8 cellular contexts compared by ENCODE assay signal in the genomic region with DNA sequence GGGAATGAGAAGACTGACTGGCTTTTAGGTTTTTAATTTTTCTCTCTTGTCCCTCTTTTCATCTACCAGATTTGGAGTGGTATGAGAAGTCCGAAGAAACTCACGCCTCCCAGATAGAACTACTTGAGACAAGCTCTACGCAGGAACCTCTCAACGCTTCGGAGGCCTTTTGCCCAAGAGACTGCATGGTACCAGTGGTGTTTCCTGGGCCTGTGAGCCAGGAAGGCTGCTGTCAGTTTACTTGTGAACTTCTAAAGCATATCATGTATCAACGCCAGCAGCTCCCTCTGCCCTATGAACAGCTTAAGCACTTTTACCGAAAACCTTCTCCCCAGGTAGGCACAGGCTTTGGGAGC. TPM values are rescaled to one million over a fixed set of nuclear protein-coding genes. Genes with fewer than 3 reads are reported as not detected.
DNase-seq lines count a peak whose midpoint lies in the region; ATAC-seq, FAIRE-seq and TF ChIP-seq lines count a peak whose summit lies in the region.

No MANE protein-coding gene starts in this region.

- no peak for TF ChIP-seq CTCF in astrocyte of the spinal cord (IDR thresholded peaks at IDR 0.05; ENCODE audit: low read depth, low read length)
- no peak for TF ChIP-seq CTCF in tibial nerve (IDR thresholded peaks at IDR 0.05)

- no peaks in the 10 kb centered on the region for H3K27me3 ChIP-seq in tibial nerve

- TF ChIP-seq POLR2A in GM12892 (IDR thresholded peaks at IDR 0.05; ENCODE audit: low read depth, low read length) (no peak), tibial nerve (IDR thresholded peaks at IDR 0.05) (no peak)

- no peaks in the 10 kb centered on the region for H3K9me3 ChIP-seq in tibial nerve

- DNase-seq in GM12892 (ENCODE audit: insufficient read length) (no peak), astrocyte of the spinal cord (ENCODE audit: low read depth, low spot score) (no peak), left kidney (ENCODE audit: low read depth, low spot score) (peak; percentile 28), tibial nerve (ENCODE audit: low spot score in 2 of 2) (no peak), activated gamma-delta T cell treated with Interleukin-2 at 50 U/mL for 16 hours (no peak), NCI-H1436 treated with DMSO at 0.1 percent for 48 hours (lab: John Stamatoyannopoulos, UW) (no peak)

- H3K4me3 ChIP-seq in astrocyte of the spinal cord (ENCODE audit: low read depth, low read length) (peak overlapping the region; percentile 93), tibial nerve (peak overlapping the region; percentile 48 to 79 (median 76))

- H3K9me3 Mint-ChIP-seq in IgD-negative memory B cell: no peaks in the 10 kb centered on the region

- in situ Hi-C loops in astrocyte of the spinal cord (cut with HindIII; ENCODE audit: low sequenced_read_pairs): no loop called here

- H3K4me1 Mint-ChIP-seq in IgD-negative memory B cell: peaks cover 14 to 23% (median 19%) of the 10 kb centered on the region in 3 donors

- H3K27ac ChIP-seq in tibial nerve: peak overlapping the region; percentile 18 to 92 (median 87)

- H3K36me3 ChIP-seq in tibial nerve: peaks cover 0 to 35% (median 14%) of the 10 kb centered on the region in 3 donors

- no peak for TF ChIP-seq EP300 in tibial nerve (IDR thresholded peaks at IDR 0.05)

- H3K27ac Mint-ChIP-seq in IgD-negative memory B cell: peak overlapping the region; percentile 87 to 99 (median 93)

- no peaks in the 10 kb centered on the region for H3K27me3 Mint-ChIP-seq in IgD-negative memory B cell

- peak overlapping the region; percentile 95 to 99 (median 98) for H3K4me3 Mint-ChIP-seq in IgD-negative memory B cell

- no peak for ATAC-seq in HG03378 (IDR thresholded peaks at IDR 0.05; ENCODE audit: unreplicated experiment)

- WGBS in tibial nerve, 2 donors: 18 to 22% methylated on average over 7 of the region's 7 CpGs

- peaks cover 1% of the 10 kb centered on the region for H3K36me3 Mint-ChIP-seq in IgD-negative memory B cell

- FAIRE-seq in GM12892 (lab: Jason Lieb, UNC): peak; percentile 72

- H3K4me1 ChIP-seq in tibial nerve: peaks cover 0 to 42% (median 23%) of the 10 kb centered on the region in 4 donors

RNA-seq across cellular contexts. Expression of gene MAD2L1BP, which starts 0.7 kb away (rescaled TPM):
- polyA plus RNA-seq in GM12892 (2012; ENCODE audit: missing spikeins): 23.8 TPM
- polyA plus RNA-seq in IgD-negative memory B cell: 23.3 TPM
- 10 to 100 TPM; 16.3 to 36.9 (median 21.5) TPM for total RNA-seq in tibial nerve

RNA-seq across cellular contexts. Expression of gene GTPBP2, which starts 7.2 kb away (rescaled TPM):
- 39.3 TPM for polyA plus RNA-seq in GM12892 (2012; ENCODE audit: missing spikeins)
- polyA plus RNA-seq in IgD-negative memory B cell: 5.5 TPM
- total RNA-seq in tibial nerve: 10 to 100 TPM; 33.2 to 58.5 (median 39.7) TPM

RNA-seq across cellular contexts. Expression of gene RSPH9, which starts 8.5 kb away (rescaled TPM):
- 0.57 TPM for polyA plus RNA-seq in GM12892 (2012; ENCODE audit: missing spikeins)
- 1.2 TPM for polyA plus RNA-seq in IgD-negative memory B cell
- total RNA-seq in tibial nerve: under 1 TPM in 3 of 4 donors, not detected in 1; 0.30 to 0.66 (median 0.63) TPM

RNA-seq across cellular contexts. Expression of gene MRPS18A, which starts 51.3 kb away (rescaled TPM):
- 49.1 TPM for polyA plus RNA-seq in GM12892 (2012; ENCODE audit: missing spikeins)
- polyA plus RNA-seq in IgD-negative memory B cell: 84.4 TPM
- total RNA-seq in tibial nerve: 10 to 100 TPM; 38.1 to 45.8 (median 43.9) TPM
